In genomic region chr1:88813474-88813873, GRCh38 we compare ENCODE assay signal across 21 cellular contexts.
DNase-seq lines count a peak whose midpoint lies in the region; ATAC-seq, FAIRE-seq and TF ChIP-seq lines count a peak whose summit lies in the region.
"Had no signal": no experiment of that assay in that cellular context is flagged by ENCODE, and none has a peak within 500 bp of the region (broad histone marks: within the 10 kb centered on the region; RNA-seq: fewer than 3 reads in every experiment).

No MANE protein-coding gene starts in this region.

- intact Hi-C loops in IMR-90 (cut with micrococcal nuclease) = no loop called here
- intact Hi-C loops in kidney (cut with DNase I) = no loop called here

- H4K91ac ChIP-seq in IMR-90 (ENCODE audit: insufficient read depth, low read depth, low read length) = no peak overlapping the region

- no peak overlapping the region for H3K23ac ChIP-seq in IMR-90 (ENCODE audit: low read depth, low read length)

- H4K20me1 ChIP-seq in IMR-90 (ENCODE audit: insufficient read depth, low read length) = no peaks in the 10 kb centered on the region
- H4K20me1 ChIP-seq: BLaER1 had no signal

- H2BK5ac ChIP-seq in IMR-90 (ENCODE audit: low read depth, low read length, poor library complexity, severe bottlenecking) = no peak overlapping the region

- no peak for ATAC-seq in IMR-90 (ENCODE audit: low read depth)
- no peak for ATAC-seq in GM18867 (IDR thresholded peaks at IDR 0.05; ENCODE audit: unreplicated experiment)
- ATAC-seq in HG02885 (IDR thresholded peaks at IDR 0.05; ENCODE audit: poor library complexity, unreplicated experiment) = no peak
- ATAC-seq in GM18858 (IDR thresholded peaks at IDR 0.05; ENCODE audit: unreplicated experiment) = no peak
- ATAC-seq: CD8-positive, alpha-beta T cell; GM12878 had no signal

- no peak for TF ChIP-seq RAD21 in IMR-90 (IDR thresholded peaks at IDR 0.05; ENCODE audit: low read length)

- TF ChIP-seq POLR2A in IMR-90 (IDR thresholded peaks at IDR 0.05; ENCODE audit: low read depth, low read length) = no peak

- dilution Hi-C loops in IMR-90 (cut with HindIII; ENCODE audit: low sequenced_read_pairs, unreplicated experiment) = no loop called here

- H3K4me3 ChIP-seq in IMR-90 (ENCODE audit: insufficient read depth, low read depth, low read length) (no peak overlapping the region), kidney (ENCODE audit: low read length in 2 of 2) (no peak overlapping the region)
- H3K4me3 ChIP-seq: BLaER1, GM12878 had no signal

- H3K4me2 ChIP-seq in IMR-90 (ENCODE audit: low read depth, low read length) = no peak overlapping the region
- H3K4me2 ChIP-seq: BLaER1 had no signal

- no peak overlapping the region for H2AK9ac ChIP-seq in IMR-90 (replicated peaks; ENCODE audit: low read depth, low read length, poor library complexity)

- H3K14ac ChIP-seq in IMR-90 (replicated peaks; ENCODE audit: low read depth, low read length) = no peak overlapping the region

- H3K27me3 ChIP-seq in IMR-90 (ENCODE audit: control insufficient read depth, insufficient read depth, low read length) = no peaks in the 10 kb centered on the region
- H3K27me3 ChIP-seq: BLaER1 had no signal

- FAIRE-seq in kidney (lab: Jason Lieb, UNC) = no peak
- FAIRE-seq: GM12878, H54 had no signal

- no peak for TF ChIP-seq CTCF in IMR-90 (conservative IDR thresholded peaks at IDR 0.05; ENCODE audit: low read depth, low read length)
- no peak for TF ChIP-seq CTCF in kidney (IDR thresholded peaks at IDR 0.05; ENCODE audit: borderline replicate concordance, extremely low read depth, insufficient read depth)

- H3K27ac ChIP-seq in IMR-90 (ENCODE audit: insufficient read depth, low read length) (no peak overlapping the region), kidney (ENCODE audit: low read depth in 2 of 2, low read length in 2 of 2) (no peak overlapping the region)
- H3K27ac ChIP-seq: BLaER1, C4-2B had no signal

- no peak overlapping the region for H2BK15ac ChIP-seq in IMR-90 (ENCODE audit: low read depth, low read length)

- peaks cover 3% of the 10 kb centered on the region; the same call in 1 of the 2 replicates for H3K9me1 ChIP-seq in IMR-90 (ENCODE audit: insufficient read depth, low read length)

- POLR2A ChIA-PET in IMR-90 (lab: Charles Lee; ENCODE audit: unreplicated experiment) = no interaction called here

- CTCF ChIA-PET in IMR-90 (lab: Yijun Ruan, JAX) = interaction anchor here (0.6 kb wide), 1 partner anchor 772 kb away, joined by 4 read pairs; no protein-coding TSS in a partner anchor

- in situ Hi-C loops in IMR-90 (cut with MboI; ENCODE audit: low sequenced_read_pairs) = no loop called here

- no peak overlapping the region for H3K56ac ChIP-seq in IMR-90 (ENCODE audit: extremely low read depth, insufficient read depth, low read length)

- H3K4me1 ChIP-seq in IMR-90 (ENCODE audit: control insufficient read depth, insufficient read depth, low read length) (no peaks in the 10 kb centered on the region), kidney (ENCODE audit: control insufficient read depth in 1 of 2, insufficient read depth in 1 of 2, low read depth in 1 of 2, low read length in 2 of 2) (no peaks in the 10 kb centered on the region)
- H3K4me1 ChIP-seq: BLaER1, Caco-2 had no signal

- H3K36me3 ChIP-seq in IMR-90 (ENCODE audit: control insufficient read depth, insufficient read depth, low read length) = peaks cover 7% of the 10 kb centered on the region
- peaks cover 3 to 6% of the 10 kb centered on the region in 2 donors for H3K36me3 ChIP-seq in kidney (ENCODE audit: control insufficient read depth in 1 of 2, insufficient read depth in 2 of 2, low read length in 2 of 2)

- H3K18ac ChIP-seq in IMR-90 (ENCODE audit: low read depth, low read length) = no peak overlapping the region

- H2BK120ac ChIP-seq in IMR-90 (ENCODE audit: low read depth, low read length) = no peak overlapping the region

- no peak overlapping the region for H3K4ac ChIP-seq in IMR-90 (ENCODE audit: low read depth, low read length)

- H2BK20ac ChIP-seq in IMR-90 (ENCODE audit: low read depth, low read length) = no peak overlapping the region

- peaks cover 0 to 3% of the 10 kb centered on the region in 2 experiments; a peak in 2 of 4 replicates for H3K79me1 ChIP-seq in IMR-90 (ENCODE audit: low read depth in 1 of 2, low read length in 2 of 2)

- H4K8ac ChIP-seq in IMR-90 (ENCODE audit: low read depth in 2 of 2, low read length in 2 of 2) = 0 out of 4 replicates have a peak overlapping the region, but pooled peaks of 1 of the 2 experiments have one; percentile 25

- H3K9ac ChIP-seq in IMR-90 (ENCODE audit: low read depth, low read length) (no peak overlapping the region), kidney (ENCODE audit: low read length in 2 of 2) (no peak overlapping the region)
- H3K9ac ChIP-seq: BLaER1 had no signal

- H2AFZ ChIP-seq in IMR-90 (replicated peaks; ENCODE audit: low read length, poor library complexity) = no peak overlapping the region

- H2AK5ac ChIP-seq in IMR-90 (ENCODE audit: low read depth, low read length) = no peak overlapping the region

- DNase-seq in IMR-90 (no peak), LHCN-M2 (ENCODE audit: low read depth) (peak; percentile 18), fibroblast of peridontal ligament (ENCODE audit: extremely low read depth) (peak; percentile 3), left kidney (ENCODE audit: low read depth, low spot score) (peak; percentile 57), kidney (no peak)
- DNase-seq: Caco-2; CD4-positive, CD25-positive, alpha-beta regulatory T cell; CD8-positive, alpha-beta T cell; DMS153; DMS79; EL; GDM1; GOT3; HCEC 1CT had no signal

- WGBS in IMR-90 (ENCODE audit: extremely low coverage in 2 of 2, insufficient read length in 1 of 2), 2 experiments = no CpG with 5 or more reads among the region's 1 CpG

- no peaks in the 10 kb centered on the region for H3K9me3 ChIP-seq in IMR-90 (ENCODE audit: control insufficient read depth, insufficient read depth, low read length)
- no peaks in the 10 kb centered on the region for H3K9me3 ChIP-seq in kidney (ENCODE audit: control insufficient read depth in 1 of 2, low read length in 2 of 2)
- H3K9me3 ChIP-seq: BLaER1, Caco-2 had no signal

- no TSS peak for BruUV-seq in IMR-90 (replicated peaks; lab: Mats Ljungman, UMichigan)

- peak overlapping the region; percentile 40; the same call in 1 of the 2 replicates for H4K5ac ChIP-seq in IMR-90 (ENCODE audit: low read depth, low read length)

TF ChIP-seq in IMR-90, 13 proteins besides CTCF, POLR2A, EP300 and RAD21:
- TF ChIP-seq RCOR1 (IDR thresholded peaks at IDR 0.05; ENCODE audit: insufficient replicate concordance, low read length) (no peak), USF2 (IDR thresholded peaks at IDR 0.05; ENCODE audit: low read depth, low read length) (no peak), BHLHE40 (IDR thresholded peaks at IDR 0.05; ENCODE audit: low read depth, low read length) (no peak)

Comparison
In these comparisons a context has a peak if more than half of its experiments do, and no peak if none do; other contexts are left out.
1. DNase-seq: peak in LHCN-M2 (single experiment), fibroblast of peridontal ligament (single experiment) and left kidney (single experiment); none in IMR-90 (single experiment) and kidney (single experiment).